Comparison of ENCODE assay signal across 8 cellular contexts in genomic region chr4:102827674-102828496, GRCh38. TPM values are rescaled to one million over a fixed set of nuclear protein-coding genes. Genes with fewer than 3 reads are reported as not detected.
DNase-seq lines count a peak whose midpoint lies in the region; ATAC-seq and TF ChIP-seq lines count a peak whose summit lies in the region.

No MANE protein-coding gene starts in this region.

- ATAC-seq in GM21723 (IDR thresholded peaks at IDR 0.05; ENCODE audit: unreplicated experiment), result peak; percentile 85
- peak; percentile 81 for ATAC-seq in PC-3
- ATAC-seq in esophagus mucosa, result peak; percentile 90

- H3K9ac ChIP-seq in PC-3 (ENCODE audit: low read length) (peak overlapping the region; percentile 100), mucosa of rectum (ENCODE audit: low read depth in 1 of 2, low read length in 2 of 2) (peak overlapping the region; percentile 96 to 98)

- intact Hi-C loops in PC-3 (cut with micrococcal nuclease), result loop anchor here (1.0 to 10.0 kb wide), 4 partner anchors 179 to 393 kb away; partner anchors contain the start of gene BDH2

- no peak for TF ChIP-seq CTCF in PC-3 (conservative IDR thresholded peaks at IDR 0.05; ENCODE audit: low read depth, low read length)

- peaks cover 54% of the 10 kb centered on the region for H3K79me2 ChIP-seq in PC-3 (ENCODE audit: low read length)

- BruUV-seq in PC-3 (replicated peaks; lab: Mats Ljungman, UMichigan), result no TSS peak

- peak overlapping the region; percentile 99 for H3K27ac ChIP-seq in PC-3 (ENCODE audit: low read length)
- peak overlapping the region; percentile 99 to 100 for H3K27ac ChIP-seq in mucosa of rectum (ENCODE audit: low read depth in 2 of 2, low read length in 2 of 2)

- H3K4me1 ChIP-seq in PC-3 (ENCODE audit: insufficient read depth, low read length), result peaks cover 23% of the 10 kb centered on the region
- H3K4me1 ChIP-seq in mucosa of rectum (ENCODE audit: control insufficient read depth in 2 of 2, insufficient read depth in 2 of 2, low read length in 2 of 2), result peaks cover 15 to 36% of the 10 kb centered on the region in 2 donors

- CTCF ChIA-PET in PC-3 (lab: Charles Lee), result interaction anchor here (0.8 to 1.2 kb wide), 2 partner anchors 41 to 207 kb away, joined by 3 to 4 read pairs; no protein-coding TSS in a partner anchor

- POLR2A ChIA-PET in PC-3 (lab: Charles Lee; ENCODE audit: unreplicated experiment), result interaction anchor here (0.6 to 1.1 kb wide), 9 partner anchors 8 to 1455 kb away, joined by 3 to 24 read pairs (median 4); no protein-coding TSS in a partner anchor

- no peaks in the 10 kb centered on the region for H3K9me3 ChIP-seq in PC-3 (ENCODE audit: low read length)
- H3K9me3 ChIP-seq in mucosa of rectum (ENCODE audit: control insufficient read depth in 2 of 2, low read length in 2 of 2), result no peaks in the 10 kb centered on the region

- peaks cover 29% of the 10 kb centered on the region for H3K4me1 Mint-ChIP-seq in activated T-cell treated with anti-CD3 and anti-CD28 coated beads, Interleukin-2, amount 50 U/mL, for 24 hours (ENCODE audit: low read depth)

- no peaks in the 10 kb centered on the region for H3K9me3 Mint-ChIP-seq in activated T-cell treated with anti-CD3 and anti-CD28 coated beads, Interleukin-2, amount 50 U/mL, for 24 hours

- H3K36me3 ChIP-seq in PC-3 (ENCODE audit: low read depth, low read length) (peaks cover 27% of the 10 kb centered on the region), mucosa of rectum (ENCODE audit: control insufficient read depth in 2 of 2, insufficient read depth in 2 of 2, low read length in 2 of 2) (no peaks in the 10 kb centered on the region)

- H3F3A ChIP-seq in PC-3 (ENCODE audit: low read length, unreplicated experiment), result no peaks in the 10 kb centered on the region

- H2AFZ ChIP-seq in PC-3 (ENCODE audit: low read length), result peak overlapping the region; percentile 83

- H4K20me1 ChIP-seq in PC-3 (ENCODE audit: low read length), result peaks cover 34% of the 10 kb centered on the region

- no peaks in the 10 kb centered on the region for H3K27me3 Mint-ChIP-seq in activated T-cell treated with anti-CD3 and anti-CD28 coated beads, Interleukin-2, amount 50 U/mL, for 24 hours

- H3K4me3 Mint-ChIP-seq in activated T-cell treated with anti-CD3 and anti-CD28 coated beads, Interleukin-2, amount 50 U/mL, for 24 hours, result no peak overlapping the region

- H3K4me3 ChIP-seq in PC-3 (ENCODE audit: low read length) (peak overlapping the region; percentile 93), mucosa of rectum (ENCODE audit: low read length in 2 of 2) (peak overlapping the region; percentile 80 to 89)

- in situ Hi-C loops in KBM-7 (cut with MboI; ENCODE audit: low pct_unique_long_range_greater_than_20kb, low sequenced_read_pairs), result no loop called here

- H3K9me2 ChIP-seq in PC-3 (replicated peaks; ENCODE audit: low read length), result no peaks in the 10 kb centered on the region

- no peak overlapping the region for H3K27ac Mint-ChIP-seq in activated T-cell treated with anti-CD3 and anti-CD28 coated beads, Interleukin-2, amount 50 U/mL, for 24 hours

- H3K36me3 Mint-ChIP-seq in activated T-cell treated with anti-CD3 and anti-CD28 coated beads, Interleukin-2, amount 50 U/mL, for 24 hours (ENCODE audit: low read depth), result peaks cover 5% of the 10 kb centered on the region

- DNase-seq in DMS79 (lab: John Stamatoyannopoulos, UW), result peak; percentile 94
- peak; percentile 99 for DNase-seq in KBM-7
- DNase-seq in PC-3, result peak; percentile 99
- DNase-seq in activated T-cell treated with anti-CD3 and anti-CD28 coated beads, Interleukin-2, amount 50 U/mL, for 24 hours, result peak; percentile 96
- peak; percentile 95 to 100 for DNase-seq in stimulated activated CD8-positive, alpha-beta memory T cell treated with anti-CD3 and anti-CD28 coated beads, Interleukin-4, amount 100 ng/mL, for 4 hours (ENCODE audit: low read depth in 2 of 2, low spot score in 1 of 2)

- H3K4me2 ChIP-seq in PC-3 (ENCODE audit: low read length), result peak overlapping the region; percentile 96

- no peaks in the 10 kb centered on the region for H3K27me3 ChIP-seq in PC-3 (ENCODE audit: low read length)
- H3K27me3 ChIP-seq in mucosa of rectum (ENCODE audit: control insufficient read depth in 2 of 2, insufficient read depth in 2 of 2, low read length in 2 of 2), result no peaks in the 10 kb centered on the region

RNA-seq across cellular contexts. Expression of gene UBE2D3, which starts 0.5 kb away (rescaled TPM):
- total RNA-seq in PC-3 (2014; rRNA removed), result 342 and 435 TPM in 2 replicates
- 207 TPM for total RNA-seq in esophagus mucosa

RNA-seq across cellular contexts. Expression of gene CISD2, which starts 40.9 kb away (rescaled TPM):
- total RNA-seq in PC-3 (2014; rRNA removed) (30.9 and 36.9 TPM in 2 replicates), esophagus mucosa (15.5 TPM)

Comparison
In these comparisons a context has a peak if more than half of its experiments do, and no peak if none do; other contexts are left out.
1. Peak in every context shown above with its lines: DNase-seq, ATAC-seq, H3K4me3 ChIP-seq and H3K27ac ChIP-seq.